1 cellular context compared by ENCODE assay signal in the genomic region with DNA sequence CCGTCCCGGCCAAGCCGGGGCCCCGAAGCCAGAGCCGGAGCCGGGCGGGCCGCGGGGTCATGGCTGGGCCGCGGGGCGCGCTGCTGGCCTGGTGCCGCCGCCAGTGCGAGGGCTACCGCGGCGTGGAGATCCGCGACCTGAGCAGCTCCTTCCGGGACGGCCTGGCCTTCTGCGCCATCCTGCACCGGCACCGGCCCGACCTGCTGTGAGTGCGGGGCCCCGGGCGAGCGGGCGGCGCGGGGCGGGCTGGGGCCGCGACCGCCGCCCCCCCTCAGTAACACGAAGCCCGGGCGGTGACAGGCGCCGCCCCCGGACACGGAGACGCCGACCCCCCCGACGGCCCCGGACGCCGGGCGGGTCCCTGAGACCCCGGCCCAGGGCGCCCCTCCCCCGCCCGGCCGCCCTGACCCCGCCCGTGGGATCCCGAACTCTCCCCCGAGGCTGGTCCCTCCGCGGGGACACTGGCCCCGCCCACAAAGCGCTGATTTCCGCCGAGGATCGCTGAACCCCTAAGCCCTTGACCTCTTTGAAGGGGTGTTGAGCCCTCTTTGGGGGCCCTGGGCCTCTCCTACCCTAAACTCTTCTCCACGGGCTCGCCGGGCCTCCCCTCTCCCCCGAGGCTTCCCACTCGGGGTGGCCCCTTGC.
A peak's percentile ranks its signal among the peaks of the same experiment; 100 is the strongest.
TF ChIP-seq lines count a peak whose summit lies in the region.

No MANE protein-coding gene starts in this region.

TF ChIP-seq in HepG2, 621 proteins besides CTCF, POLR2A, EP300 and RAD21 (continued from another document):
- TF ChIP-seq, protein P1, sequence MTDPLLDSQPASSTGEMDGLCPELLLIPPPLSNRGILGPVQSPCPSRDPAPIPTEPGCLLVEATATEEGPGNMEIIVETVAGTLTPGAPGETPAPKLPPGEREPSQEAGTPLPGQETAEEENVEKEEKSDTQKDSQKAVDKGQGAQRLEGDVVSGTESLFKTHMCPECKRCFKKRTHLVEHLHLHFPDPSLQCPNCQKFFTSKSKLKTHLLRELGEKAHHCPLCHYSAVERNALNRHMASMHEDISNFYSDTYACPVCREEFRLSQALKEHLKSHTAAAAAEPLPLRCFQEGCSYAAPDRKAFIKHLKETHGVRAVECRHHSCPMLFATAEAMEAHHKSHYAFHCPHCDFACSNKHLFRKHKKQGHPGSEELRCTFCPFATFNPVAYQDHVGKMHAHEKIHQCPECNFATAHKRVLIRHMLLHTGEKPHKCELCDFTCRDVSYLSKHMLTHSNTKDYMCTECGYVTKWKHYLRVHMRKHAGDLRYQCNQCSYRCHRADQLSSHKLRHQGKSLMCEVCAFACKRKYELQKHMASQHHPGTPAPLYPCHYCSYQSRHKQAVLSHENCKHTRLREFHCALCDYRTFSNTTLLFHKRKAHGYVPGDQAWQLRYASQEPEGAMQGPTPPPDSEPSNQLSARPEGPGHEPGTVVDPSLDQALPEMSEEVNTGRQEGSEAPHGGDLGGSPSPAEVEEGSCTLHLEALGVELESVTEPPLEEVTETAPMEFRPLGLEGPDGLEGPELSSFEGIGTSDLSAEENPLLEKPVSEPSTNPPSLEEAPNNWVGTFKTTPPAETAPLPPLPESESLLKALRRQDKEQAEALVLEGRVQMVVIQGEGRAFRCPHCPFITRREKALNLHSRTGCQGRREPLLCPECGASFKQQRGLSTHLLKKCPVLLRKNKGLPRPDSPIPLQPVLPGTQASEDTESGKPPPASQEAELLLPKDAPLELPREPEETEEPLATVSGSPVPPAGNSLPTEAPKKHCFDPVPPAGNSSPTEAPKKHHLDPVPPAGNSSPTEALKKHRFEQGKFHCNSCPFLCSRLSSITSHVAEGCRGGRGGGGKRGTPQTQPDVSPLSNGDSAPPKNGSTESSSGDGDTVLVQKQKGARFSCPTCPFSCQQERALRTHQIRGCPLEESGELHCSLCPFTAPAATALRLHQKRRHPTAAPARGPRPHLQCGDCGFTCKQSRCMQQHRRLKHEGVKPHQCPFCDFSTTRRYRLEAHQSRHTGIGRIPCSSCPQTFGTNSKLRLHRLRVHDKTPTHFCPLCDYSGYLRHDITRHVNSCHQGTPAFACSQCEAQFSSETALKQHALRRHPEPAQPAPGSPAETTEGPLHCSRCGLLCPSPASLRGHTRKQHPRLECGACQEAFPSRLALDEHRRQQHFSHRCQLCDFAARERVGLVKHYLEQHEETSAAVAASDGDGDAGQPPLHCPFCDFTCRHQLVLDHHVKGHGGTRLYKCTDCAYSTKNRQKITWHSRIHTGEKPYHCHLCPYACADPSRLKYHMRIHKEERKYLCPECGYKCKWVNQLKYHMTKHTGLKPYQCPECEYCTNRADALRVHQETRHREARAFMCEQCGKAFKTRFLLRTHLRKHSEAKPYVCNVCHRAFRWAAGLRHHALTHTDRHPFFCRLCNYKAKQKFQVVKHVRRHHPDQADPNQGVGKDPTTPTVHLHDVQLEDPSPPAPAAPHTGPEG (CRISPR knock-in tag; IDR thresholded peaks at IDR 0.05): no peak
- TF ChIP-seq, protein P2, sequence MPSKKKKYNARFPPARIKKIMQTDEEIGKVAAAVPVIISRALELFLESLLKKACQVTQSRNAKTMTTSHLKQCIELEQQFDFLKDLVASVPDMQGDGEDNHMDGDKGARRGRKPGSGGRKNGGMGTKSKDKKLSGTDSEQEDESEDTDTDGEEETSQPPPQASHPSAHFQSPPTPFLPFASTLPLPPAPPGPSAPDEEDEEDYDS (CRISPR knock-in tag; IDR thresholded peaks at IDR 0.05): no peak
- TF ChIP-seq, protein P3, sequence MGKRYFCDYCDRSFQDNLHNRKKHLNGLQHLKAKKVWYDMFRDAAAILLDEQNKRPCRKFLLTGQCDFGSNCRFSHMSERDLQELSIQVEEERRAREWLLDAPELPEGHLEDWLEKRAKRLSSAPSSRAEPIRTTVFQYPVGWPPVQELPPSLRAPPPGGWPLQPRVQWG (CRISPR knock-in tag; IDR thresholded peaks at IDR 0.05; ENCODE audit: borderline replicate concordance, low read depth): no peak
- TF ChIP-seq TRIM24 (CRISPR knock-in tag; IDR thresholded peaks at IDR 0.05): no peak
- peak; percentile 5; the same call in 1 of the 2 replicates for TF ChIP-seq PHF8 (CRISPR knock-in tag; IDR thresholded peaks at IDR 0.05)
- TF ChIP-seq, protein P4, sequence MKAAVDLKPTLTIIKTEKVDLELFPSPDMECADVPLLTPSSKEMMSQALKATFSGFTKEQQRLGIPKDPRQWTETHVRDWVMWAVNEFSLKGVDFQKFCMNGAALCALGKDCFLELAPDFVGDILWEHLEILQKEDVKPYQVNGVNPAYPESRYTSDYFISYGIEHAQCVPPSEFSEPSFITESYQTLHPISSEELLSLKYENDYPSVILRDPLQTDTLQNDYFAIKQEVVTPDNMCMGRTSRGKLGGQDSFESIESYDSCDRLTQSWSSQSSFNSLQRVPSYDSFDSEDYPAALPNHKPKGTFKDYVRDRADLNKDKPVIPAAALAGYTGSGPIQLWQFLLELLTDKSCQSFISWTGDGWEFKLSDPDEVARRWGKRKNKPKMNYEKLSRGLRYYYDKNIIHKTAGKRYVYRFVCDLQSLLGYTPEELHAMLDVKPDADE (CRISPR knock-in tag; IDR thresholded peaks at IDR 0.05): no peak
- 0 out of 2 replicates have a peak, but pooled peaks have one; percentile 50 for TF ChIP-seq CCDC6 (CRISPR knock-in tag; IDR thresholded peaks at IDR 0.05)
- TF ChIP-seq MEIS1 (CRISPR knock-in tag; IDR thresholded peaks at IDR 0.05; ENCODE audit: borderline replicate concordance): no peak
